In the genomic region with DNA sequence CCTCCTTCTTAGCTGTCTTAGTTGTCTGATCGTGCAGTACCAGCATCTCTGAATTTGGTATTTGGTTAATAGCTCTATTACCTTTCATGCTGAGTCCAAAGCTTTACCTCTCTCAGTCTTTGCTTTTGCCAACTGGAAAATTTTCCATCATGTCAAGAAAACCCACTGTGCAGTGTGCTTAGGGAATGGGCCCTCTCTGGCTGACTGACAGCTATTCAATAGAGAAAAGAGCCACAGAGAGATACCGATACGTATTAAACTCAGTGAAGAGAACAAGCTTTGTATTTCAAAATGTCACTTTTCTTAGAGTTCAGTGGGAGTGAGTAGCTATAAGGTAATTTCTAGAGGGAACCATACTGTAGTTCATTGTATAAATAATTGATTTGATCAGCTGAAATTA, we compare ENCODE assay signal across 22 cellular contexts.
"Had no signal": no experiment of that assay in that cellular context is flagged by ENCODE, and none has a peak within 500 bp of the region (broad histone marks: within the 10 kb centered on the region; RNA-seq: fewer than 3 reads in every experiment).

No MANE protein-coding gene starts in this region.

- H3K36me3 Mint-ChIP-seq: mesothelial cell of epicardium had no signal

- H3K36me3 ChIP-seq: colonic mucosa, esophagus squamous epithelium, gastrocnemius medialis, heart left ventricle, left lung, lower lobe of right lung had no signal

- H3K27ac ChIP-seq: colonic mucosa, epithelial cell of prostate, esophagus squamous epithelium, gastrocnemius medialis, heart left ventricle, left lung, lower lobe of right lung had no signal

- H3K27me3 Mint-ChIP-seq: dendritic cell treated with granulocyte-macrophage colony-stimulating factor and Interleukin-4, amounts not matched to agents 40 ng/mL and 50 ng/mL, for 4 days; effector memory CD8-positive, alpha-beta T cell had no signal

- H3K9me3 Mint-ChIP-seq: dendritic cell treated with granulocyte-macrophage colony-stimulating factor and Interleukin-4, amounts not matched to agents 40 ng/mL and 50 ng/mL, for 4 days; endodermal cell had no signal

- H3K27ac Mint-ChIP-seq: dendritic cell treated with granulocyte-macrophage colony-stimulating factor and Interleukin-4, amounts not matched to agents 40 ng/mL and 50 ng/mL, for 4 days; effector memory CD8-positive, alpha-beta T cell; endodermal cell; mesothelial cell of epicardium had no signal

- DNase-seq: cerebellar nuclear complex; colonic mucosa; cortex of kidney; effector CD8-positive, alpha-beta T cell; effector memory CD8-positive, alpha-beta T cell; endodermal cell; erythroblast; esophagus squamous epithelium; foreskin fibroblast; foreskin melanocyte; gastrocnemius medialis; heart left ventricle; hippocampal formation; left cardiac atrium; left lung; left ventricle myocardium superior; lower lobe of right lung; mesenchymal stem cell; mucosa of descending colon had no signal

- H3K4me3 Mint-ChIP-seq: dendritic cell treated with granulocyte-macrophage colony-stimulating factor and Interleukin-4, amounts not matched to agents 40 ng/mL and 50 ng/mL, for 4 days; effector memory CD8-positive, alpha-beta T cell; endodermal cell; mesothelial cell of epicardium had no signal

- H3K4me1 ChIP-seq: colonic mucosa, esophagus squamous epithelium, gastrocnemius medialis, heart left ventricle, left lung, lower lobe of right lung had no signal

- H3K4me3 ChIP-seq: colonic mucosa, esophagus squamous epithelium, gastrocnemius medialis, heart left ventricle, left lung, lower lobe of right lung, mucosa of descending colon had no signal

- H3K9me3 ChIP-seq: colonic mucosa, esophagus squamous epithelium, gastrocnemius medialis, heart left ventricle, left lung, lower lobe of right lung, mucosa of descending colon had no signal
